ENCODE assay signal across 1 cellular context in genomic region chr5:102561894-102562760, GRCh38.
TF ChIP-seq lines count a peak whose summit lies in the region.

No MANE protein-coding gene starts in this region.

TF ChIP-seq in HepG2, 621 proteins besides CTCF, POLR2A, EP300 and RAD21 (continued from another document and continues in another):
- TF ChIP-seq CAMTA2 (CRISPR knock-in tag; IDR thresholded peaks at IDR 0.05; ENCODE audit: borderline replicate concordance) = no peak
- TF ChIP-seq ZNF3 (CRISPR knock-in tag; IDR thresholded peaks at IDR 0.05) = no peak
- no peak for TF ChIP-seq ZNF83 (CRISPR knock-in tag; IDR thresholded peaks at IDR 0.05; ENCODE audit: borderline replicate concordance)
- no peak for TF ChIP-seq NFAT5 (CRISPR knock-in tag; IDR thresholded peaks at IDR 0.05)
- TF ChIP-seq SAFB2 (CRISPR knock-in tag; IDR thresholded peaks at IDR 0.05; ENCODE audit: borderline replicate concordance, low read depth) = no peak
- TF ChIP-seq ZBTB46 (CRISPR knock-in tag; IDR thresholded peaks at IDR 0.05; ENCODE audit: borderline replicate concordance) = no peak
- TF ChIP-seq DZIP1 (CRISPR knock-in tag; IDR thresholded peaks at IDR 0.05) = no peak
- TF ChIP-seq POGZ (CRISPR knock-in tag; IDR thresholded peaks at IDR 0.05) = peak; percentile 64
- no peak for TF ChIP-seq ZNF747 (CRISPR knock-in tag; IDR thresholded peaks at IDR 0.05; ENCODE audit: borderline replicate concordance)
- no peak for TF ChIP-seq PRMT3 (CRISPR knock-in tag; IDR thresholded peaks at IDR 0.05; ENCODE audit: borderline replicate concordance, low read depth)
- no peak for TF ChIP-seq FOXA1 (IDR thresholded peaks at IDR 0.05)
- no peak for TF ChIP-seq FOXA1 (CRISPR knock-in tag; IDR thresholded peaks at IDR 0.05)
- TF ChIP-seq PRDM10 (CRISPR knock-in tag; IDR thresholded peaks at IDR 0.05; ENCODE audit: low read depth) = 0 out of 2 replicates have a peak, but pooled peaks have one; percentile 43
- TF ChIP-seq ARID2 (CRISPR knock-in tag; IDR thresholded peaks at IDR 0.05; ENCODE audit: borderline replicate concordance) = no peak
- no peak for TF ChIP-seq PATZ1 (CRISPR knock-in tag; IDR thresholded peaks at IDR 0.05)
- TF ChIP-seq CCAR2 (optimal IDR thresholded peaks at IDR 0.05; ENCODE audit: low read depth, low read length) = no peak
- TF ChIP-seq ZBTB26 (CRISPR knock-in tag; IDR thresholded peaks at IDR 0.05; ENCODE audit: borderline replicate concordance) = no peak
- TF ChIP-seq RARA (CRISPR knock-in tag; IDR thresholded peaks at IDR 0.05) = no peak
- TF ChIP-seq E2F2 (CRISPR knock-in tag; IDR thresholded peaks at IDR 0.05; ENCODE audit: borderline replicate concordance) = no peak
- TF ChIP-seq PRPF4 (IDR thresholded peaks at IDR 0.05; ENCODE audit: low read depth, low read length, poor library complexity, severe bottlenecking) = no peak
- no peak for TF ChIP-seq CC2D1A (CRISPR knock-in tag; IDR thresholded peaks at IDR 0.05)
- TF ChIP-seq ZNF292 (CRISPR knock-in tag; IDR thresholded peaks at IDR 0.05; ENCODE audit: borderline replicate concordance, low read depth) = no peak
- TF ChIP-seq ZNF253 (CRISPR knock-in tag; IDR thresholded peaks at IDR 0.05; ENCODE audit: borderline replicate concordance) = no peak
- TF ChIP-seq HOMEZ (CRISPR knock-in tag; IDR thresholded peaks at IDR 0.05; ENCODE audit: low read depth) = 0 out of 2 replicates have a peak, but pooled peaks have one; percentile 39
- TF ChIP-seq ZNF33B (CRISPR knock-in tag; IDR thresholded peaks at IDR 0.05) = no peak
- TF ChIP-seq MTA1 (CRISPR knock-in tag; IDR thresholded peaks at IDR 0.05; ENCODE audit: borderline replicate concordance) = no peak
- TF ChIP-seq CHD2 (IDR thresholded peaks at IDR 0.05; ENCODE audit: low read depth, low read length) = no peak
- no peak for TF ChIP-seq THAP9 (CRISPR knock-in tag; IDR thresholded peaks at IDR 0.05; ENCODE audit: borderline replicate concordance)
